Comparison of ENCODE assay signal across 8 cellular contexts in the genomic region with DNA sequence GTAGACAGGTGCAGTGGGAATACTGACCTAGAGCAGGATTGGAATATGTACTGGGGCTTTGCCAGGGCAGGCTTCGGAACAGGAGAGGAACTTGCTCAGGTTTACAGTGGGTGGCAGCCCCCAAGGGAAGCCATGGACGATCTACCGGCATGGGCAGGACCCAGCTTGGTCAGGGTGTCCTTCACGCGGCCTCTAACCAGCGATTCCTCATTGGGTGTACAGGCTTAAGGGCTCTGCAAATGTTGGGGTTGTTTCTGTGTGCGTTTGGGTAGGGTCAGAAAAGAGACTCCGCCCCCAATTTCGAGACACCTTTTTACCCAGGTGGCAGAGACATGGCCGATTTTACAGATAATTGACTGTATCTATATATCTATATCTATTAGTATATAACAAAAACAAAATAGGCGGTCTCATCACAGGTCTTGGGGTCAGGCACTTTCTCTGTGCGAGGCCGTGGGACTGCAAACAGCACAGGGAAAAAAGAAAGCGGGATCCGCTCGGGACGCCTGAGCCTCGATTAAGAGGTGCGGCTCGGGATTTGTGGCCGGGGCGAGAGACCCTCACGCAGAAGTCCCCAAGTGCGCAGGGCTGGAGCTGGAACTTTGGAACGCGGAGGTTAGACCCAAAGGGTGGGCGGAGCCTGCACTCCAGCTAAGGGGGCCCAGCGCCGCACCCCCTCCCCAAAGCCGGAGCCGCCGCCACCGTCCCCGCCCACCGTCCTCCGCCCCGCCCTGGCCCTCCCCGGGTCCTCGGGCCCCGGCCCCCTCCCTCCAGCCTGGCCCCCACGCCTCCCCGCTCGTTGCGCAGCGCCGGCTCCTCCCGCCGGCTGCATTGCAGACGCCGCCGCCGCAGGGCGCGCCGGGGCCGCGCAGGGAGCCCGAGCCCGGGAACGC.
DNase-seq lines count a peak whose midpoint lies in the region; ATAC-seq and TF ChIP-seq lines count a peak whose summit lies in the region.

No MANE protein-coding gene starts in this region.

- peak overlapping the region; percentile 57 for H3K4me3 Mint-ChIP-seq in activated CD4-positive, alpha-beta T cell treated with anti-CD3 and anti-CD28 coated beads, Interleukin-2, amount 10 ng/mL, durations not matched to agents 7 days and 5 days

- H3K27me3 ChIP-seq in right cardiac atrium (ENCODE audit: control insufficient read depth, insufficient read depth) (no peaks in the 10 kb centered on the region), A673 (replicated peaks; ENCODE audit: insufficient read depth, low read depth, low read length, poor library complexity) (peaks cover 78% of the 10 kb centered on the region)

- H3K27ac Mint-ChIP-seq in activated CD4-positive, alpha-beta T cell treated with anti-CD3 and anti-CD28 coated beads, Interleukin-2, amount 10 ng/mL, durations not matched to agents 7 days and 5 days = no peak overlapping the region

- H3K9me3 Mint-ChIP-seq in activated CD4-positive, alpha-beta T cell treated with anti-CD3 and anti-CD28 coated beads, Interleukin-2, amount 10 ng/mL, durations not matched to agents 7 days and 5 days = no peaks in the 10 kb centered on the region

- no TSS peak for BruUV-seq in A673 (replicated peaks; lab: Mats Ljungman, UMichigan)

- H3K36me3 ChIP-seq in A673 (ENCODE audit: insufficient read depth, low read length, poor library complexity, severe bottlenecking) = no peaks in the 10 kb centered on the region

- DNase-seq in activated T-cell treated with anti-CD3 and anti-CD28 coated beads, Interleukin-2, amount 50 U/mL, for 1 hour = peak; percentile 45
- DNase-seq in activated T-cell treated with anti-CD3 and anti-CD28 coated beads for 4 hours (no peak), right cardiac atrium (peak in 2 of 3 donors; percentile 73 to 75), A673 (ENCODE audit: low spot score) (no peak)
- peak; percentile 9 for DNase-seq in activated CD4-positive, alpha-beta T cell treated with anti-CD3 and anti-CD28 coated beads, Interleukin-2, amount 10 ng/mL, durations not matched to agents 7 days and 5 days
- peak; percentile 24 for DNase-seq in stimulated activated naive CD8-positive, alpha-beta T cell treated with anti-CD3 and anti-CD28 coated beads, Interleukin-15, Interleukin-2, amounts not matched to agents 100 U/mL and 50 U/mL, for 24 hours

- CTCF ChIA-PET in activated CD4-positive, alpha-beta T cell treated with anti-CD3 and anti-CD28 coated beads, Interleukin-2, amount 10 ng/mL, durations not matched to agents 7 days and 5 days (lab: Charles Lee) = interaction anchor here (0.6 kb wide), 1 partner anchor 49 kb away, joined by 3 read pairs; no protein-coding TSS in a partner anchor
- CTCF ChIA-PET in A673 (lab: Charles Lee) = interaction anchor here (0.6 kb wide), 1 partner anchor 1300 kb away, joined by 3 read pairs; no protein-coding TSS in a partner anchor

- H3K4me1 ChIP-seq in right cardiac atrium (ENCODE audit: control insufficient read depth, insufficient read depth, low read length) (no peaks in the 10 kb centered on the region), A673 (ENCODE audit: insufficient read depth, low read length, poor library complexity, severe bottlenecking) (no peaks in the 10 kb centered on the region)

- 7% methylated on average over 60 of the region's 60 CpGs for WGBS in right cardiac atrium

- H3K9me3 ChIP-seq in right cardiac atrium (ENCODE audit: control insufficient read depth, low read length) (no peaks in the 10 kb centered on the region), A673 (ENCODE audit: low read depth, low read length, poor library complexity, severe bottlenecking) (no peaks in the 10 kb centered on the region)

- no peak for TF ChIP-seq CTCF in A673 (conservative IDR thresholded peaks at IDR 0.05; ENCODE audit: low read depth, low read length)

- H3K36me3 Mint-ChIP-seq in activated CD4-positive, alpha-beta T cell treated with anti-CD3 and anti-CD28 coated beads, Interleukin-2, amount 10 ng/mL, durations not matched to agents 7 days and 5 days (ENCODE audit: low read depth) = no peaks in the 10 kb centered on the region

- peaks cover 69% of the 10 kb centered on the region for H3K27me3 Mint-ChIP-seq in activated CD4-positive, alpha-beta T cell treated with anti-CD3 and anti-CD28 coated beads, Interleukin-2, amount 10 ng/mL, durations not matched to agents 7 days and 5 days

- POLR2A ChIA-PET in activated CD4-positive, alpha-beta T cell treated with anti-CD3 and anti-CD28 coated beads, Interleukin-2, amount 10 ng/mL, durations not matched to agents 7 days and 5 days (lab: Charles Lee) = interaction anchor here (1.0 kb wide), 1 partner anchor 793 kb away, joined by 3 read pairs; no protein-coding TSS in a partner anchor
- POLR2A ChIA-PET in A673 (lab: Charles Lee; ENCODE audit: low non-redundant PET) = interaction anchor here (0.6 kb wide), 1 partner anchor 272 kb away, joined by 4 read pairs; no protein-coding TSS in a partner anchor

- H3K27ac ChIP-seq in right cardiac atrium (ENCODE audit: low read length) (no peak overlapping the region), A673 (ENCODE audit: low read depth, low read length, poor library complexity, severe bottlenecking) (no peak overlapping the region)

- H3K4me3 ChIP-seq in right cardiac atrium (ENCODE audit: low read length) = peak overlapping the region; percentile 60
- H3K4me3 ChIP-seq in A673 (ENCODE audit: low read depth, low read length, poor library complexity, severe bottlenecking) = no peak overlapping the region

- intact Hi-C loops in right cardiac atrium (cut with DNase I) = no loop called here
- intact Hi-C loops in A673 (cut with micrococcal nuclease; ENCODE audit: unreplicated experiment) = no loop called here

- peak; percentile 7 to 12 for ATAC-seq in right cardiac atrium
- no peak for ATAC-seq in stimulated activated naive CD8-positive, alpha-beta T cell treated with anti-CD3 and anti-CD28 coated beads, Interleukin-15, Interleukin-2, amounts not matched to agents 100 U/mL and 50 U/mL, for 24 hours
- no peak for ATAC-seq in HG02798 (IDR thresholded peaks at IDR 0.05; ENCODE audit: poor library complexity, unreplicated experiment)
- ATAC-seq in GM21515 (IDR thresholded peaks at IDR 0.05; ENCODE audit: unreplicated experiment) = no peak

- peaks cover 11% of the 10 kb centered on the region for H3K4me1 Mint-ChIP-seq in activated CD4-positive, alpha-beta T cell treated with anti-CD3 and anti-CD28 coated beads, Interleukin-2, amount 10 ng/mL, durations not matched to agents 7 days and 5 days

Comparison
In these comparisons a context has a peak if more than half of its experiments do, and no peak if none do; other contexts are left out.
1. DNase-seq: peak in activated T-cell treated with anti-CD3 and anti-CD28 coated beads, Interleukin-2, amount 50 U/mL, for 1 hour (single experiment), activated CD4-positive, alpha-beta T cell treated with anti-CD3 and anti-CD28 coated beads, Interleukin-2, amount 10 ng/mL, durations not matched to agents 7 days and 5 days (single experiment), right cardiac atrium (2 of 3) and stimulated activated naive CD8-positive, alpha-beta T cell treated with anti-CD3 and anti-CD28 coated beads, Interleukin-15, Interleukin-2, amounts not matched to agents 100 U/mL and 50 U/mL, for 24 hours (single experiment); none in activated T-cell treated with anti-CD3 and anti-CD28 coated beads for 4 hours (single experiment) and A673 (single experiment).
2. ATAC-seq: peak in right cardiac atrium (2 of 2); none in stimulated activated naive CD8-positive, alpha-beta T cell treated with anti-CD3 and anti-CD28 coated beads, Interleukin-15, Interleukin-2, amounts not matched to agents 100 U/mL and 50 U/mL, for 24 hours (single experiment), HG02798 (single experiment) and GM21515 (single experiment).